In the genomic region with DNA sequence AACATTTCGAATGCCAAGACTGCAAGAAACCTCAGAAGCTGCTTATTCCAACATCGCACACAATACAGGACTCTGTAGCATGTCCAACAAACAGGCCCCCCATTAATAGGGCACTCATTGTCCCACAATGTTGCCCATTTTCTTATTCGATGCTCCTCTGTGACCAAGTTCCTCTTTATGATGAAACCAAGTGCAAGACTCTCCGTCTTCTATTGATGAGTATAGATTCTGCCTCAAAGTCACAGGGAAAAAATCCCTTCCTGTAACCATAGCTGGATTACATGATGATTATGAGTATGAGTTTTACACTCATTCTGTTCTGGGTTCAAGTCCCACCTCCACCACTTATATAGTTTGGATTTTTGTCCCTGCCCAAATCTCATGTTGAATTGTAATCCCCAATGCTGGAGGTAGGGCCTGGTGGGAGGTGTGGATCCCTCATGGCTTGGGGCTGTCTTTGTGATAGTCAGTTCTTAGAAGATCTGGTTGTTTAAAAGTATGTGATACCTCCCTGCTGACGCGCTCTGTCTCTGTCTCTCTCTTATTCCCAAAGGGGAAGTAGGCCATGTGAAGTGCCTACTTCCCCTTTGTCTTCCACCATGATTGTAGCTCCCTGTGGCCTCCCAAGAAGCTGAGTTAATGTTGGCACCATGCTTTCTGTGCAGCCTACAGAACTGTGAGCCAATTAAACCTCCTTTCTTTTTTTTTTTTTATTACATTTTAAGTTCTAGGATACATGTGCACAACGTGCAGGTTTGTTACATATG, we compare ENCODE assay signal across 25 cellular contexts.
DNase-seq lines count a peak whose midpoint lies in the region; ATAC-seq lines count a peak whose summit lies in the region.
"Had no signal": no experiment of that assay in that cellular context is flagged by ENCODE, and none has a peak within 500 bp of the region (broad histone marks: within the 10 kb centered on the region; RNA-seq: fewer than 3 reads in every experiment).

No MANE protein-coding gene starts in this region.

- ATAC-seq in activated T-cell treated with anti-CD3 and anti-CD28 coated beads, Interleukin-2, amount 50 U/mL, for 4 hours = no peak
- ATAC-seq: SK-N-SH treated with all-trans-retinoic acid at 6 μM for 48 hours had no signal

- no peak overlapping the region for H3K4me3 Mint-ChIP-seq in activated T-cell treated with anti-CD3 and anti-CD28 coated beads, Interleukin-2, amount 50 U/mL, for 4 hours
- H3K4me3 Mint-ChIP-seq: CD8-positive, alpha-beta memory T cell had no signal

- H3K27me3 Mint-ChIP-seq in activated T-cell treated with anti-CD3 and anti-CD28 coated beads, Interleukin-2, amount 50 U/mL, for 4 hours (ENCODE audit: low read depth) = no peaks in the 10 kb centered on the region

- H3K4me1 Mint-ChIP-seq in activated T-cell treated with anti-CD3 and anti-CD28 coated beads, Interleukin-2, amount 50 U/mL, for 4 hours (ENCODE audit: low read depth) = no peaks in the 10 kb centered on the region
- H3K4me1 Mint-ChIP-seq: CD8-positive, alpha-beta memory T cell had no signal

- H3K36me3 Mint-ChIP-seq in activated T-cell treated with anti-CD3 and anti-CD28 coated beads, Interleukin-2, amount 50 U/mL, for 4 hours (ENCODE audit: insufficient read depth) = no peaks in the 10 kb centered on the region
- H3K36me3 Mint-ChIP-seq: CD8-positive, alpha-beta memory T cell had no signal

- no peaks in the 10 kb centered on the region for H3K9me3 Mint-ChIP-seq in activated T-cell treated with anti-CD3 and anti-CD28 coated beads, Interleukin-2, amount 50 U/mL, for 4 hours

- DNase-seq in SKM-1 treated with dmso at 0.1 percent for 144 hours (lab: John Stamatoyannopoulos, UW; ENCODE audit: unreplicated experiment) = peak; percentile 22
- no peak for DNase-seq in SKM-1 (lab: John Stamatoyannopoulos, UW; ENCODE audit: unreplicated experiment)
- DNase-seq in MV-4-11 (lab: John Stamatoyannopoulos, UW) = peak; percentile 73
- peak; percentile 43 for DNase-seq in OCI-M1 (lab: John Stamatoyannopoulos, UW)
- no peak for DNase-seq in stimulated activated CD4-positive, alpha-beta T cell treated with anti-CD3 and anti-CD28 coated beads, Interleukin-4, amount 100 ng/mL, for 24 hours
- DNase-seq in activated T-cell treated with anti-CD3 and anti-CD28 coated beads, Interleukin-2, amount 50 U/mL, for 4 hours = no peak
- no peak for DNase-seq in DMS79 treated with DMSO at 0.1 percent for 48 hours (lab: John Stamatoyannopoulos, UW)
- DNase-seq: 8988T; AML-193; C1 segment of cervical spinal cord; Calu3; CD8-positive, alpha-beta memory T cell; DMS153; GOT3; HCEC 1CT; NCI-H1105; NCI-H146; NCI-H2029; NCI-H226; NCI-H510A treated with DMSO at 0.1 percent for 48 hours; NCI-H748 treated with DMSO at 0.1 percent for 48 hours; PC-9; RPMI8226; SHP77 had no signal

Comparison
In these comparisons a context has a peak if more than half of its experiments do, and no peak if none do; other contexts are left out.
1. DNase-seq: peak in SKM-1 treated with dmso at 0.1 percent for 144 hours (single experiment), MV-4-11 (single experiment) and OCI-M1 (single experiment); none in SKM-1 (single experiment), stimulated activated CD4-positive, alpha-beta T cell treated with anti-CD3 and anti-CD28 coated beads, Interleukin-4, amount 100 ng/mL, for 24 hours (single experiment), activated T-cell treated with anti-CD3 and anti-CD28 coated beads, Interleukin-2, amount 50 U/mL, for 4 hours (single experiment) and DMS79 treated with DMSO at 0.1 percent for 48 hours (single experiment).